In genomic region chr20:52196845-52197244, GRCh38 we compare ENCODE assay signal across 2 cellular contexts.
A peak's percentile ranks its signal among the peaks of the same experiment; 100 is the strongest.
TF ChIP-seq lines count a peak whose summit lies in the region.

No MANE protein-coding gene starts in this region.

TF ChIP-seq in K562, 482 proteins besides CTCF, POLR2A, EP300 and RAD21 (continues in another document):
- TF ChIP-seq VEZF1 (CRISPR knock-in tag; IDR thresholded peaks at IDR 0.05) (no peak), SREBF1 (IDR thresholded peaks at IDR 0.05; ENCODE audit: borderline replicate concordance, low read depth, low read length) (no peak), BMI1 (IDR thresholded peaks at IDR 0.05; ENCODE audit: low read length) (no peak), ZNF146 (CRISPR knock-in tag; IDR thresholded peaks at IDR 0.05; ENCODE audit: unreplicated experiment) (no peak), RBFOX2 (IDR thresholded peaks at IDR 0.05; ENCODE audit: low read depth, low read length) (no peak), ATF2 (CRISPR knock-in tag; IDR thresholded peaks at IDR 0.05) (no peak), MTF1 (CRISPR knock-in tag; IDR thresholded peaks at IDR 0.05; ENCODE audit: borderline replicate concordance) (no peak), PURB (CRISPR knock-in tag; IDR thresholded peaks at IDR 0.05; ENCODE audit: low read depth) (no peak), ZZZ3 (IDR thresholded peaks at IDR 0.05) (no peak), ZNF778 (CRISPR knock-in tag; IDR thresholded peaks at IDR 0.05) (no peak), RERE (CRISPR knock-in tag; IDR thresholded peaks at IDR 0.05; ENCODE audit: borderline replicate concordance) (no peak), ZBED1 (IDR thresholded peaks at IDR 0.05) (no peak), ZNF696 (CRISPR knock-in tag; conservative IDR thresholded peaks at IDR 0.05) (no peak), JUNB (CRISPR knock-in tag; conservative IDR thresholded peaks at IDR 0.05) (no peak), RFX5 (IDR thresholded peaks at IDR 0.05; ENCODE audit: low read depth, low read length) (no peak), HOXB6 (CRISPR knock-in tag; IDR thresholded peaks at IDR 0.05; ENCODE audit: borderline replicate concordance) (no peak), ETV5 (CRISPR knock-in tag; IDR thresholded peaks at IDR 0.05; ENCODE audit: low read depth) (no peak), ZNF444 (CRISPR knock-in tag; IDR thresholded peaks at IDR 0.05) (no peak), RBM25 (IDR thresholded peaks at IDR 0.05; ENCODE audit: low read depth, low read length, severe bottlenecking) (peak; percentile 93), BCOR (IDR thresholded peaks at IDR 0.05) (peak; percentile 72; the same call in 1 of the 2 replicates), KDM1A (IDR thresholded peaks at IDR 0.05) (0 out of 4 replicates have a peak, but pooled peaks of 1 of the 2 experiments have one; percentile 11), ZFP30 (CRISPR knock-in tag; IDR thresholded peaks at IDR 0.05; ENCODE audit: borderline replicate concordance) (no peak), ZNF184 (CRISPR knock-in tag; IDR thresholded peaks at IDR 0.05) (no peak)

TF ChIP-seq in H1, 55 proteins besides CTCF, POLR2A, EP300 and RAD21:
- TF ChIP-seq CEBPB (IDR thresholded peaks at IDR 0.05; ENCODE audit: low read depth, low read length): no peak
- TF ChIP-seq KDM1A (IDR thresholded peaks at IDR 0.05; ENCODE audit: borderline replicate concordance, low read length): 0 out of 2 replicates have a peak, but pooled peaks have one; percentile 50
TF ChIP-seq in H1: peak in this region for 1.
